9 cellular contexts compared by ENCODE assay signal in the genomic region with DNA sequence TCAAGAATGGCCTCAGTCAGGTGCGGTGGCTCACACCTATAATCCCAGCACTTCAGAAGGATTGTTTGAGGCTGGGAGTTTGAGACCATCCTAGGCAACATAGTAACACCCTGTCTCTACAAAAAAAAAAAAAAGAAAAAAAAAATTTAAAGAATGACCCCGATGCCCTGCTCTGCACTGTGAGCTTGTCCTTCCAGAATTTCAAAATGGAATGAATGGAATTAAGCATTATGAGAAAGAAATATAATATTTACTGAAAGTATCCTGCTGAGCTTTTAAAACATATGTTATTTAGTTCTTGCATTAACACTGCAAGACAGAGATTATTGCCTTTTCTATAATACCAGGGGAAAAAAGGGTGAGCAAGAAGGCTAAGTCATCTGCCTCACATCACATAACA.
"Had no signal": no experiment of that assay in that cellular context is flagged by ENCODE, and none has a peak within 500 bp of the region (broad histone marks: within the 10 kb centered on the region; RNA-seq: fewer than 3 reads in every experiment).

No MANE protein-coding gene starts in this region.

- H3K27ac ChIP-seq: gastrocnemius medialis, spleen, upper lobe of left lung had no signal

- H3K36me3 ChIP-seq: gastrocnemius medialis, spleen, upper lobe of left lung had no signal

- ATAC-seq: stimulated activated memory B cell treated with anti-CD40 and anti-IgM and Interleukin-4, amounts not matched to agents 10 μg/mL and 1 μg/mL and 100 μg/mL, for 72 hours had no signal

- H3K4me3 ChIP-seq: gastrocnemius medialis, spleen, upper lobe of left lung had no signal

- DNase-seq: activated CD4-positive, alpha-beta T cell treated with anti-CD3 and anti-CD28 coated beads, Interleukin-2, amount 50 U/mL, for 4 hours; activated CD4-positive, CD25-positive, alpha-beta regulatory T cell treated with anti-CD3 and anti-CD28 coated beads, Interleukin-2, amount 50 U/mL, for 72 hours; activated naive CD4-positive, alpha-beta T cell treated with anti-CD3 and anti-CD28 coated beads, Interleukin-2, amount 50 U/mL, for 16 hours; activated T-cell treated with anti-CD3 and anti-CD28 coated beads, Interleukin-2, amount 50 U/mL, for 1 hour; spleen; stimulated activated CD4-positive, alpha-beta T cell treated with anti-CD3 and anti-CD28 coated beads, Interleukin-1b, Interleukin-23, amount 100 ng/mL, for 48 hours had no signal

- H3K27me3 ChIP-seq: gastrocnemius medialis, spleen, upper lobe of left lung had no signal

- H3K4me1 ChIP-seq: spleen had no signal

- H3K9me3 ChIP-seq: gastrocnemius medialis, spleen, upper lobe of left lung had no signal
